In the genomic region with DNA sequence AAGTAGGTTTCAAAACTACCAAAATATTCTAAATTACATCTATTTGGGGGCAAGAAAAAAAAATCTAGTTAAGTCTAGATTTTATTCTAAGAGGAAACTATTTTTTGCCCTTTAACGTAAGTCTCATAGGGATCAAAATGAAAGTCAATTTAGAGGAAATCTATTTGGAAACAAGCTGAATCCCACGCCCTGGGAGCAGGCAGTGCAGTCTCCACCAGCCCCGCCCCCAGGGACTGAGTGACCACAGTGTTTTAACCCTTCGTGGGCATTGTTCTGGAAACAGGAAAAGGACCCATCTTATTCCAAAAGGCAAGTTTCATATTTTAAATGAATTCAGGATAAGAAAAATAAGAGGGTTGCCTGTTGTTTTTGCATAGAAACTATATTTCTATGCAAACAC, we compare ENCODE assay signal across 9 cellular contexts.
A peak's percentile ranks its signal among the peaks of the same experiment; 100 is the strongest.
DNase-seq lines count a peak whose midpoint lies in the region; ATAC-seq, FAIRE-seq and TF ChIP-seq lines count a peak whose summit lies in the region.
"Had no signal": no experiment of that assay in that cellular context is flagged by ENCODE, and none has a peak within 500 bp of the region (broad histone marks: within the 10 kb centered on the region; RNA-seq: fewer than 3 reads in every experiment).

No MANE protein-coding gene starts in this region.

- no peaks in the 10 kb centered on the region for H4K20me1 ChIP-seq in HepG2 (ENCODE audit: insufficient read depth, low read length)

- BruUV-seq in HepG2 (replicated peaks; lab: Mats Ljungman, UMichigan) = no TSS peak

- ATAC-seq in HepG2 = no peak
- ATAC-seq in GM21526 (IDR thresholded peaks at IDR 0.05; ENCODE audit: low FRiP score, unreplicated experiment) = no peak
- no peak for ATAC-seq in CD8-positive, alpha-beta T cell

- intact Hi-C loops in HepG2 (cut with micrococcal nuclease; ENCODE audit: unreplicated experiment) (no loop called here), thyroid gland (cut with DNase I) (no loop called here)
- intact Hi-C loops in activated T-helper 1 cell treated with anti-CD3 and anti-CD28 coated beads, Interleukin-12 subunit alpha, Interleukin-12 subunit beta, Interleukin-2, Interleukin-4 antibody, amounts not matched to agents 30 ng/mL and 10 ng/mL and 1 ng/mL, durations not matched to agents 14 hours and 24 hours and 36 hours (cut with micrococcal nuclease) = no loop called here
- intact Hi-C loops in CD8-positive, alpha-beta T cell (cut with DNase I, micrococcal nuclease) = no loop called here

- H3K4me1 ChIP-seq in HepG2 (ENCODE audit: insufficient read depth, low read length) (no peaks in the 10 kb centered on the region), thyroid gland (peaks cover 14 to 18% of the 10 kb centered on the region in 2 donors)
- H3K4me1 ChIP-seq in CD8-positive, alpha-beta T cell (ENCODE audit: insufficient read depth, low read length) = no peaks in the 10 kb centered on the region

- TF ChIP-seq EP300 in HepG2 (IDR thresholded peaks at IDR 0.05; ENCODE audit: low read depth in 2 of 2, low read length in 2 of 2) (no peak), HepG2 (CRISPR knock-in tag; IDR thresholded peaks at IDR 0.05; ENCODE audit: borderline replicate concordance) (no peak)

- H3K4me3 Mint-ChIP-seq in chondrocyte (ENCODE audit: unreplicated experiment) = peak overlapping the region; percentile 58
- no peak overlapping the region for H3K4me3 Mint-ChIP-seq in activated T-helper 1 cell treated with anti-CD3 and anti-CD28 coated beads, Interleukin-12 subunit alpha, Interleukin-12 subunit beta, Interleukin-2, Interleukin-4 antibody, amounts not matched to agents 30 ng/mL and 10 ng/mL and 1 ng/mL, durations not matched to agents 14 hours and 24 hours and 36 hours
- H3K4me3 Mint-ChIP-seq in CD8-positive, alpha-beta T cell = no peak overlapping the region

- no peak overlapping the region for H3K27ac ChIP-seq in HepG2 (ENCODE audit: extremely low read length, insufficient read depth, low read length)
- peak overlapping the region in 1 of 3 donors; percentile 60 for H3K27ac ChIP-seq in thyroid gland
- no peak overlapping the region for H3K27ac ChIP-seq in CD8-positive, alpha-beta T cell (ENCODE audit: low read depth, low read length)
- H3K27ac ChIP-seq: HL-60 had no signal

- no peaks in the 10 kb centered on the region for H3K79me2 ChIP-seq in HepG2 (ENCODE audit: insufficient read depth, low read length)

- peaks cover 31% of the 10 kb centered on the region for H3K4me1 Mint-ChIP-seq in chondrocyte (ENCODE audit: low read depth)
- H3K4me1 Mint-ChIP-seq in activated T-helper 1 cell treated with anti-CD3 and anti-CD28 coated beads, Interleukin-12 subunit alpha, Interleukin-12 subunit beta, Interleukin-2, Interleukin-4 antibody, amounts not matched to agents 30 ng/mL and 10 ng/mL and 1 ng/mL, durations not matched to agents 14 hours and 24 hours and 36 hours (ENCODE audit: low read depth) = no peaks in the 10 kb centered on the region
- no peaks in the 10 kb centered on the region for H3K4me1 Mint-ChIP-seq in CD8-positive, alpha-beta T cell (ENCODE audit: low read depth)

- no peaks in the 10 kb centered on the region for H3K27me3 ChIP-seq in HepG2 (ENCODE audit: control insufficient read depth in 1 of 2, insufficient read depth in 2 of 2, low read length in 2 of 2)
- no peaks in the 10 kb centered on the region for H3K27me3 ChIP-seq in thyroid gland
- H3K27me3 ChIP-seq in CD8-positive, alpha-beta T cell (ENCODE audit: insufficient read depth, low read length) = no peaks in the 10 kb centered on the region

- no peaks in the 10 kb centered on the region for H3K36me3 ChIP-seq in HepG2 (replicated peaks in 1 of 2; ENCODE audit: control insufficient read depth in 1 of 2, insufficient read depth in 2 of 2, low read length in 2 of 2)
- no peaks in the 10 kb centered on the region for H3K36me3 ChIP-seq in thyroid gland
- H3K36me3 ChIP-seq in CD8-positive, alpha-beta T cell (ENCODE audit: insufficient read depth, low read length) = no peaks in the 10 kb centered on the region

- no peak for TF ChIP-seq POLR2A in HepG2 (IDR thresholded peaks at IDR 0.05; ENCODE audit: insufficient read depth in 1 of 2, low read depth in 2 of 2, low read length in 2 of 2)
- TF ChIP-seq POLR2A in thyroid gland (IDR thresholded peaks at IDR 0.05) = no peak

- TF ChIP-seq RAD21 in HepG2 (CRISPR knock-in tag; IDR thresholded peaks at IDR 0.05) = no peak

- POLR2A ChIA-PET in HepG2 (lab: Yijun Ruan, JAX) = no interaction called here
- POLR2A ChIA-PET in CD8-positive, alpha-beta T cell (lab: Charles Lee) = no interaction called here

- H3K27me3 Mint-ChIP-seq in chondrocyte (ENCODE audit: low read depth) = no peaks in the 10 kb centered on the region
- H3K27me3 Mint-ChIP-seq in activated T-helper 1 cell treated with anti-CD3 and anti-CD28 coated beads, Interleukin-12 subunit alpha, Interleukin-12 subunit beta, Interleukin-2, Interleukin-4 antibody, amounts not matched to agents 30 ng/mL and 10 ng/mL and 1 ng/mL, durations not matched to agents 14 hours and 24 hours and 36 hours (ENCODE audit: insufficient read depth) = no peaks in the 10 kb centered on the region
- no peaks in the 10 kb centered on the region for H3K27me3 Mint-ChIP-seq in CD8-positive, alpha-beta T cell (ENCODE audit: low read depth)

- H3K36me3 Mint-ChIP-seq in chondrocyte (ENCODE audit: low read depth) = no peaks in the 10 kb centered on the region
- no peaks in the 10 kb centered on the region for H3K36me3 Mint-ChIP-seq in activated T-helper 1 cell treated with anti-CD3 and anti-CD28 coated beads, Interleukin-12 subunit alpha, Interleukin-12 subunit beta, Interleukin-2, Interleukin-4 antibody, amounts not matched to agents 30 ng/mL and 10 ng/mL and 1 ng/mL, durations not matched to agents 14 hours and 24 hours and 36 hours (ENCODE audit: low read depth)
- no peaks in the 10 kb centered on the region for H3K36me3 Mint-ChIP-seq in CD8-positive, alpha-beta T cell

- H3K9me3 ChIP-seq in HepG2 (ENCODE audit: low read length) (no peaks in the 10 kb centered on the region), thyroid gland (no peaks in the 10 kb centered on the region)
- H3K9me3 ChIP-seq in CD8-positive, alpha-beta T cell (ENCODE audit: low read length) = no peaks in the 10 kb centered on the region

- H2AFZ ChIP-seq in HepG2 (ENCODE audit: low read length) = no peak overlapping the region

- H3K27ac Mint-ChIP-seq in chondrocyte (ENCODE audit: unreplicated experiment) = peak overlapping the region; percentile 6
- no peak overlapping the region for H3K27ac Mint-ChIP-seq in activated T-helper 1 cell treated with anti-CD3 and anti-CD28 coated beads, Interleukin-12 subunit alpha, Interleukin-12 subunit beta, Interleukin-2, Interleukin-4 antibody, amounts not matched to agents 30 ng/mL and 10 ng/mL and 1 ng/mL, durations not matched to agents 14 hours and 24 hours and 36 hours
- no peak overlapping the region for H3K27ac Mint-ChIP-seq in CD8-positive, alpha-beta T cell

- H3K9ac ChIP-seq in HepG2 (ENCODE audit: insufficient read depth, low read depth, low read length) = no peak overlapping the region

- H3K4me2 ChIP-seq in HepG2 (ENCODE audit: low read depth, low read length) = no peak overlapping the region

- WGBS in HepG2 (ENCODE audit: low lambda C conversion rate) = under 1% methylated on average over 4 of the region's 4 CpGs
- WGBS in thyroid gland, 2 donors = 4 to 9% methylated on average over 4 of the region's 4 CpGs

- H3K9me3 Mint-ChIP-seq in chondrocyte (ENCODE audit: low read depth) = no peaks in the 10 kb centered on the region
- H3K9me3 Mint-ChIP-seq in activated T-helper 1 cell treated with anti-CD3 and anti-CD28 coated beads, Interleukin-12 subunit alpha, Interleukin-12 subunit beta, Interleukin-2, Interleukin-4 antibody, amounts not matched to agents 30 ng/mL and 10 ng/mL and 1 ng/mL, durations not matched to agents 14 hours and 24 hours and 36 hours = no peaks in the 10 kb centered on the region
- H3K9me3 Mint-ChIP-seq in CD8-positive, alpha-beta T cell = no peaks in the 10 kb centered on the region

- TF ChIP-seq CTCF in chondrocyte (IDR thresholded peaks at IDR 0.05) (no peak), HepG2 (CRISPR knock-in tag; IDR thresholded peaks at IDR 0.05) (no peak), thyroid gland (IDR thresholded peaks at IDR 0.05) (no peak)
- TF ChIP-seq CTCF in CD8-positive, alpha-beta T cell (IDR thresholded peaks at IDR 0.05) = no peak

- peak; percentile 48 for DNase-seq in M059J (ENCODE audit: low read depth)
- no peak for DNase-seq in chondrocyte (ENCODE audit: low spot score)
- DNase-seq in HepG2 (ENCODE audit: low spot score) = no peak
- peak; percentile 77 to 81 for DNase-seq in thyroid gland
- DNase-seq in GM19239 (ENCODE audit: insufficient read length, low spot score) = no peak
- DNase-seq in activated T-helper 1 cell treated with anti-CD3 and anti-CD28 coated beads, Interleukin-12 subunit alpha, Interleukin-12 subunit beta, Interleukin-2, Interleukin-4 antibody, amounts not matched to agents 30 ng/mL and 10 ng/mL and 1 ng/mL, durations not matched to agents 14 hours and 24 hours and 36 hours (ENCODE audit: low spot score) = no peak
- no peak for DNase-seq in CD8-positive, alpha-beta T cell

- in situ Hi-C loops in HepG2 (cut with HindIII; ENCODE audit: extremely low pct_ligation_motif_present, low pct_unique_long_range_greater_than_20kb) = no loop called here

- FAIRE-seq in HepG2 (lab: Jason Lieb, UNC) (no peak), GM19239 (lab: Jason Lieb, UNC) (no peak)

- H3K4me3 ChIP-seq in HepG2 (replicated peaks in 1 of 3; ENCODE audit: insufficient read depth in 1 of 3, low read depth in 2 of 3, low read length in 3 of 3) (no peak overlapping the region), thyroid gland (replicated peaks in 1 of 3) (no peak overlapping the region)
- H3K4me3 ChIP-seq in CD8-positive, alpha-beta T cell (ENCODE audit: low read depth, low read length) = no peak overlapping the region

- CTCF ChIA-PET in HepG2 (lab: Yijun Ruan, JAX; ENCODE audit: low intra/inter-chr PET ratio, low total read pairs) = no interaction called here
- CTCF ChIA-PET in CD8-positive, alpha-beta T cell (lab: Charles Lee) = no interaction called here

TF ChIP-seq in HepG2, 621 proteins besides CTCF, POLR2A, EP300 and RAD21:
- peak; percentile 80 for TF ChIP-seq ZNF652 (CRISPR knock-in tag; IDR thresholded peaks at IDR 0.05; ENCODE audit: borderline replicate concordance, low read depth)
- TF ChIP-seq, protein P1, sequence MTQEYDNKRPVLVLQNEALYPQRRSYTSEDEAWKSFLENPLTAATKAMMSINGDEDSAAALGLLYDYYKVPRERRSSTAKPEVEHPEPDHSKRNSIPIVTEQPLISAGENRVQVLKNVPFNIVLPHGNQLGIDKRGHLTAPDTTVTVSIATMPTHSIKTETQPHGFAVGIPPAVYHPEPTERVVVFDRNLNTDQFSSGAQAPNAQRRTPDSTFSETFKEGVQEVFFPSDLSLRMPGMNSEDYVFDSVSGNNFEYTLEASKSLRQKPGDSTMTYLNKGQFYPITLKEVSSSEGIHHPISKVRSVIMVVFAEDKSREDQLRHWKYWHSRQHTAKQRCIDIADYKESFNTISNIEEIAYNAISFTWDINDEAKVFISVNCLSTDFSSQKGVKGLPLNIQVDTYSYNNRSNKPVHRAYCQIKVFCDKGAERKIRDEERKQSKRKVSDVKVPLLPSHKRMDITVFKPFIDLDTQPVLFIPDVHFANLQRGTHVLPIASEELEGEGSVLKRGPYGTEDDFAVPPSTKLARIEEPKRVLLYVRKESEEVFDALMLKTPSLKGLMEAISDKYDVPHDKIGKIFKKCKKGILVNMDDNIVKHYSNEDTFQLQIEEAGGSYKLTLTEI (CRISPR knock-in tag; conservative IDR thresholded peaks at IDR 0.05) = no peak
TF ChIP-seq in HepG2: peak in this region for 1.

Comparison
In these comparisons a context has a peak if more than half of its experiments do, and no peak if none do; other contexts are left out.
1. DNase-seq: peak in M059J (single experiment) and thyroid gland (2 of 2); none in chondrocyte (single experiment), HepG2 (single experiment), GM19239 (single experiment), activated T-helper 1 cell treated with anti-CD3 and anti-CD28 coated beads, Interleukin-12 subunit alpha, Interleukin-12 subunit beta, Interleukin-2, Interleukin-4 antibody, amounts not matched to agents 30 ng/mL and 10 ng/mL and 1 ng/mL, durations not matched to agents 14 hours and 24 hours and 36 hours (single experiment) and CD8-positive, alpha-beta T cell (0 of 7).